1 cellular context compared by ENCODE assay signal in the genomic region with DNA sequence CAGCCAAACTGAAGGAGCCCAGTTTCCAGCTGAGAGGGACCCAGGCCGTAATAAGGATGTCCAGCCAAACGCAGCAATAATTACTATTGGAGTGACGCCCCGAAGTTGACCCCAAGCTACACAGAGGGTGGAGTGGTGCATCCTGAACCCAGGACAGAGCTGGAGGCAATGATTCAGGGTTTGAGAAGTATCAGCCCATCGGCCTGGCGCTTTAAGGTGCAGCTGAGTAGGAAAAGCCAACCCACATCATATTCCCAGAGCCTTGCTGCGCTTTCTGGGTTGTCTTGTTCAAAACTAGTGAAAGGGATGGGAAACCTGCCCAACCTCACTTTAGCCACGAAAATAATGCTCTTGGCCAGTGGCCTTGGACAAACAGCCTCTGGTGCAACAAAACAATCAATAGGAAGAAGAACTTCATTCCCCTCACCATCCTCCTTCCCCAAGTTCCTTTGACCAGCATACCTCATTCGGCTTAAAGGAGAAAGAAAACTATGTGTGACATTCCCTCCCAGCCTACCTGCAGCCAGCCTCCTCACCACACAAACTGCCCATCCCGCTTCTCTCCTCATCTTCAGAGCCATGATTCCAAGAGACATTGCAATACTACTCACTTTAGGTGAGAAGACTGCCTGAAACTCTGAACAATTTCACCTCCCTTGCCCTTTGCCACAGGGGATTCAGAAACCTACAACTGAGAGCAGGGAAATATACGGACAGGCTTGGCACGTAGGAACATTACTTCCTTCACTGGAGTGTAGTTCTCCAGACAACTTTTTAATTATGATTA.
A peak's percentile ranks its signal among the peaks of the same experiment; 100 is the strongest.
TF ChIP-seq lines count a peak whose summit lies in the region.

No MANE protein-coding gene starts in this region.

TF ChIP-seq in GM12878, 131 proteins besides CTCF, POLR2A, EP300 and RAD21 (continued from another document):
- TF ChIP-seq, protein P1, sequence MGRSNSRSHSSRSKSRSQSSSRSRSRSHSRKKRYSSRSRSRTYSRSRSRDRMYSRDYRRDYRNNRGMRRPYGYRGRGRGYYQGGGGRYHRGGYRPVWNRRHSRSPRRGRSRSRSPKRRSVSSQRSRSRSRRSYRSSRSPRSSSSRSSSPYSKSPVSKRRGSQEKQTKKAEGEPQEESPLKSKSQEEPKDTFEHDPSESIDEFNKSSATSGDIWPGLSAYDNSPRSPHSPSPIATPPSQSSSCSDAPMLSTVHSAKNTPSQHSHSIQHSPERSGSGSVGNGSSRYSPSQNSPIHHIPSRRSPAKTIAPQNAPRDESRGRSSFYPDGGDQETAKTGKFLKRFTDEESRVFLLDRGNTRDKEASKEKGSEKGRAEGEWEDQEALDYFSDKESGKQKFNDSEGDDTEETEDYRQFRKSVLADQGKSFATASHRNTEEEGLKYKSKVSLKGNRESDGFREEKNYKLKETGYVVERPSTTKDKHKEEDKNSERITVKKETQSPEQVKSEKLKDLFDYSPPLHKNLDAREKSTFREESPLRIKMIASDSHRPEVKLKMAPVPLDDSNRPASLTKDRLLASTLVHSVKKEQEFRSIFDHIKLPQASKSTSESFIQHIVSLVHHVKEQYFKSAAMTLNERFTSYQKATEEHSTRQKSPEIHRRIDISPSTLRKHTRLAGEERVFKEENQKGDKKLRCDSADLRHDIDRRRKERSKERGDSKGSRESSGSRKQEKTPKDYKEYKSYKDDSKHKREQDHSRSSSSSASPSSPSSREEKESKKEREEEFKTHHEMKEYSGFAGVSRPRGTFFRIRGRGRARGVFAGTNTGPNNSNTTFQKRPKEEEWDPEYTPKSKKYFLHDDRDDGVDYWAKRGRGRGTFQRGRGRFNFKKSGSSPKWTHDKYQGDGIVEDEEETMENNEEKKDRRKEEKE (IDR thresholded peaks at IDR 0.05): no peak
- TF ChIP-seq SUZ12 (IDR thresholded peaks at IDR 0.05; ENCODE audit: unreplicated experiment) (no peak), NFYA (IDR thresholded peaks at IDR 0.05; ENCODE audit: borderline replicate concordance, low read depth, low read length) (no peak), POLR2AphosphoS5 (IDR thresholded peaks at IDR 0.05; ENCODE audit: low read length) (peak; percentile 63), SRF (IDR thresholded peaks at IDR 0.05; ENCODE audit: low read depth in 2 of 2, low read length in 2 of 2) (no peak), SREBF2 (IDR thresholded peaks at IDR 0.05; ENCODE audit: low read length) (no peak), MYB (IDR thresholded peaks at IDR 0.05; ENCODE audit: borderline replicate concordance, low read depth, low read length) (no peak), RUNX3 (IDR thresholded peaks at IDR 0.05; ENCODE audit: low read length) (peak; percentile 31; the same call in 1 of the 2 replicates), SMARCA5 (IDR thresholded peaks at IDR 0.05) (no peak), ZNF384 (IDR thresholded peaks at IDR 0.05; ENCODE audit: borderline replicate concordance, low read depth, low read length) (no peak), CBX3 (IDR thresholded peaks at IDR 0.05; ENCODE audit: borderline replicate concordance, low read depth) (no peak), YBX1 (IDR thresholded peaks at IDR 0.05) (no peak), WRNIP1 (IDR thresholded peaks at IDR 0.05; ENCODE audit: borderline replicate concordance, low read depth, low read length) (no peak), MXI1 (IDR thresholded peaks at IDR 0.05; ENCODE audit: low read depth, low read length) (peak; percentile 4; the same call in 1 of the 2 replicates), CHD2 (IDR thresholded peaks at IDR 0.05; ENCODE audit: borderline replicate concordance, low read depth, low read length) (no peak)
- TF ChIP-seq, protein P2, sequence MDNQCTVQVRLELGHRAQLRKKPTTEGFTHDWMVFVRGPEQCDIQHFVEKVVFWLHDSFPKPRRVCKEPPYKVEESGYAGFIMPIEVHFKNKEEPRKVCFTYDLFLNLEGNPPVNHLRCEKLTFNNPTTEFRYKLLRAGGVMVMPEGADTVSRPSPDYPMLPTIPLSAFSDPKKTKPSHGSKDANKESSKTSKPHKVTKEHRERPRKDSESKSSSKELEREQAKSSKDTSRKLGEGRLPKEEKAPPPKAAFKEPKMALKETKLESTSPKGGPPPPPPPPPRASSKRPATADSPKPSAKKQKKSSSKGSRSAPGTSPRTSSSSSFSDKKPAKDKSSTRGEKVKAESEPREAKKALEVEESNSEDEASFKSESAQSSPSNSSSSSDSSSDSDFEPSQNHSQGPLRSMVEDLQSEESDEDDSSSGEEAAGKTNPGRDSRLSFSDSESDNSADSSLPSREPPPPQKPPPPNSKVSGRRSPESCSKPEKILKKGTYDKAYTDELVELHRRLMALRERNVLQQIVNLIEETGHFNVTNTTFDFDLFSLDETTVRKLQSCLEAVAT (IDR thresholded peaks at IDR 0.05): 0 out of 2 replicates have a peak, but pooled peaks have one; percentile 13
- TF ChIP-seq, protein P3, sequence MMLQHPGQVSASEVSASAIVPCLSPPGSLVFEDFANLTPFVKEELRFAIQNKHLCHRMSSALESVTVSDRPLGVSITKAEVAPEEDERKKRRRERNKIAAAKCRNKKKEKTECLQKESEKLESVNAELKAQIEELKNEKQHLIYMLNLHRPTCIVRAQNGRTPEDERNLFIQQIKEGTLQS (IDR thresholded peaks at IDR 0.05; ENCODE audit: borderline replicate concordance, extremely low read depth, low read depth, low read length): no peak
- TF ChIP-seq, protein P4, sequence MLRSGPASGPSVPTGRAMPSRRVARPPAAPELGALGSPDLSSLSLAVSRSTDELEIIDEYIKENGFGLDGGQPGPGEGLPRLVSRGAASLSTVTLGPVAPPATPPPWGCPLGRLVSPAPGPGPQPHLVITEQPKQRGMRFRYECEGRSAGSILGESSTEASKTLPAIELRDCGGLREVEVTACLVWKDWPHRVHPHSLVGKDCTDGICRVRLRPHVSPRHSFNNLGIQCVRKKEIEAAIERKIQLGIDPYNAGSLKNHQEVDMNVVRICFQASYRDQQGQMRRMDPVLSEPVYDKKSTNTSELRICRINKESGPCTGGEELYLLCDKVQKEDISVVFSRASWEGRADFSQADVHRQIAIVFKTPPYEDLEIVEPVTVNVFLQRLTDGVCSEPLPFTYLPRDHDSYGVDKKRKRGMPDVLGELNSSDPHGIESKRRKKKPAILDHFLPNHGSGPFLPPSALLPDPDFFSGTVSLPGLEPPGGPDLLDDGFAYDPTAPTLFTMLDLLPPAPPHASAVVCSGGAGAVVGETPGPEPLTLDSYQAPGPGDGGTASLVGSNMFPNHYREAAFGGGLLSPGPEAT (IDR thresholded peaks at IDR 0.05; ENCODE audit: low read depth): no peak
